ENCODE assay signal across 20 cellular contexts in genomic region chr20:37405351-37405897, GRCh38. TPM values are rescaled to one million over a fixed set of nuclear protein-coding genes. Genes with fewer than 3 reads are reported as not detected.
DNase-seq lines count a peak whose midpoint lies in the region; ATAC-seq, FAIRE-seq and TF ChIP-seq lines count a peak whose summit lies in the region.
"Had no signal": no experiment of that assay in that cellular context is flagged by ENCODE, and none has a peak within 500 bp of the region (broad histone marks: within the 10 kb centered on the region; RNA-seq: fewer than 3 reads in every experiment).

No MANE protein-coding gene starts in this region.

- H3K4me3 ChIP-seq in A549 = no peak overlapping the region
- H3K4me3 ChIP-seq in Caco-2 (ENCODE audit: low read depth, low read length) = no peak overlapping the region
- no peak overlapping the region for H3K4me3 ChIP-seq in naive thymus-derived CD4-positive, alpha-beta T cell (ENCODE audit: low read length)
- H3K4me3 ChIP-seq: ovary had no signal

- peak overlapping the region; percentile 75 for H3K4me2 ChIP-seq in A549

- peaks cover 10% of the 10 kb centered on the region; the same call in 1 of the 2 replicates for H3K36me3 ChIP-seq in Caco-2 (ENCODE audit: control insufficient read depth, insufficient read depth, low read length)
- H3K36me3 ChIP-seq in naive thymus-derived CD4-positive, alpha-beta T cell (ENCODE audit: control insufficient read depth in 2 of 3, insufficient read depth in 3 of 3, low read length in 3 of 3) = no peaks in the 10 kb centered on the region
- H3K36me3 ChIP-seq: ovary had no signal

- peaks cover 29% of the 10 kb centered on the region for H3K4me1 Mint-ChIP-seq in Caco-2 (ENCODE audit: low read depth, unreplicated experiment)
- peaks cover 12% of the 10 kb centered on the region for H3K4me1 Mint-ChIP-seq in activated T-helper 1 cell treated with anti-CD3 and anti-CD28 coated beads, Interleukin-12 subunit alpha, Interleukin-12 subunit beta, Interleukin-2, Interleukin-4 antibody, amounts not matched to agents 30 ng/mL and 10 ng/mL and 1 ng/mL, durations not matched to agents 14 hours and 24 hours and 36 hours (ENCODE audit: low read depth)
- H3K4me1 Mint-ChIP-seq in naive thymus-derived CD4-positive, alpha-beta T cell = peaks cover 5 to 19% (median 17%) of the 10 kb centered on the region in 7 donors

- no peak for FAIRE-seq in A549 (lab: Jason Lieb, UNC)

- intact Hi-C loops in Caco-2 (cut with micrococcal nuclease; ENCODE audit: unreplicated experiment) = no loop called here
- intact Hi-C loops in activated T-helper 1 cell treated with anti-CD3 and anti-CD28 coated beads, Interleukin-12 subunit alpha, Interleukin-12 subunit beta, Interleukin-2, Interleukin-4 antibody, amounts not matched to agents 30 ng/mL and 10 ng/mL and 1 ng/mL, durations not matched to agents 14 hours and 24 hours and 36 hours (cut with micrococcal nuclease) = loop anchor here (5.0 kb wide), 1 partner anchor 122 kb away; the partner anchor contains the start of gene BLCAP
- intact Hi-C loops in naive thymus-derived CD4-positive, alpha-beta T cell (cut with micrococcal nuclease) = no loop called here

- CTCF ChIA-PET in A549 (lab: Yijun Ruan, JAX) (interaction anchor here (1.7 kb wide), 1 partner anchor 21 kb away, joined by 3 read pairs; no protein-coding TSS in a partner anchor), Caco-2 (lab: Charles Lee) (interaction anchor here (0.9 kb wide), 1 partner anchor 9 kb away, joined by 3 read pairs; no protein-coding TSS in a partner anchor)
- CTCF ChIA-PET in naive thymus-derived CD4-positive, alpha-beta T cell (lab: Charles Lee) = no interaction called here

- no peak for TF ChIP-seq CTCF in A549 (IDR thresholded peaks at IDR 0.05)
- TF ChIP-seq CTCF in Caco-2 (IDR thresholded peaks at IDR 0.05; ENCODE audit: insufficient read depth in 1 of 2, low read depth in 1 of 2, low read length in 1 of 2, severe bottlenecking in 1 of 2, unreplicated experiment in 1 of 2) = no peak

- TF ChIP-seq POLR2A in A549 (IDR thresholded peaks at IDR 0.05; ENCODE audit: low read length) = no peak

- POLR2A ChIA-PET in A549 (lab: Yijun Ruan, JAX) (no interaction called here), Caco-2 (lab: Charles Lee) (no interaction called here)
- POLR2A ChIA-PET in naive thymus-derived CD4-positive, alpha-beta T cell (lab: Charles Lee) = no interaction called here

- 58% methylated on average over 11 of the region's 11 CpGs for WGBS in A549 (ENCODE audit: missing lambda C conversion rate)

- no peak overlapping the region; a peak in 1 of 6 replicates for H3K27ac ChIP-seq in A549
- no peak overlapping the region for H3K27ac ChIP-seq in naive thymus-derived CD4-positive, alpha-beta T cell (ENCODE audit: low read depth, low read length)
- H3K27ac ChIP-seq: ovary, thoracic aorta had no signal

- peaks cover 19% of the 10 kb centered on the region for H3K27me3 Mint-ChIP-seq in Caco-2 (ENCODE audit: insufficient read depth, unreplicated experiment)
- H3K27me3 Mint-ChIP-seq in activated T-helper 1 cell treated with anti-CD3 and anti-CD28 coated beads, Interleukin-12 subunit alpha, Interleukin-12 subunit beta, Interleukin-2, Interleukin-4 antibody, amounts not matched to agents 30 ng/mL and 10 ng/mL and 1 ng/mL, durations not matched to agents 14 hours and 24 hours and 36 hours (ENCODE audit: insufficient read depth) = peaks cover 22% of the 10 kb centered on the region
- H3K27me3 Mint-ChIP-seq in naive thymus-derived CD4-positive, alpha-beta T cell = peaks cover 28 to 46% (median 35%) of the 10 kb centered on the region in 5 donors

- peak overlapping the region; percentile 58 for H3K4me3 Mint-ChIP-seq in Caco-2 (ENCODE audit: unreplicated experiment)
- peak overlapping the region; percentile 58 for H3K4me3 Mint-ChIP-seq in activated T-helper 1 cell treated with anti-CD3 and anti-CD28 coated beads, Interleukin-12 subunit alpha, Interleukin-12 subunit beta, Interleukin-2, Interleukin-4 antibody, amounts not matched to agents 30 ng/mL and 10 ng/mL and 1 ng/mL, durations not matched to agents 14 hours and 24 hours and 36 hours
- H3K4me3 Mint-ChIP-seq in naive thymus-derived CD4-positive, alpha-beta T cell = peak overlapping the region in 9 of 10 donors; percentile 43 to 82 (median 71)

- no peak for TF ChIP-seq EP300 in A549 (IDR thresholded peaks at IDR 0.05)

- TF ChIP-seq RAD21 in A549 (conservative IDR thresholded peaks at IDR 0.05 in 1 of 2, IDR thresholded peaks at IDR 0.05 in 1 of 2) = no peak

- ATAC-seq in A549 (peak; percentile 3 to 8; a peak in 3 of 6 replicates), GM21526 (IDR thresholded peaks at IDR 0.05; ENCODE audit: low FRiP score, unreplicated experiment) (no peak)
- no peak for ATAC-seq in naive thymus-derived CD4-positive, alpha-beta T cell

- BruUV-seq in Caco-2 (replicated peaks; lab: Mats Ljungman, UMichigan) = no TSS peak

- no peaks in the 10 kb centered on the region for H3K9me3 Mint-ChIP-seq in Caco-2 (ENCODE audit: unreplicated experiment)
- no peaks in the 10 kb centered on the region for H3K9me3 Mint-ChIP-seq in activated T-helper 1 cell treated with anti-CD3 and anti-CD28 coated beads, Interleukin-12 subunit alpha, Interleukin-12 subunit beta, Interleukin-2, Interleukin-4 antibody, amounts not matched to agents 30 ng/mL and 10 ng/mL and 1 ng/mL, durations not matched to agents 14 hours and 24 hours and 36 hours
- H3K9me3 Mint-ChIP-seq in naive thymus-derived CD4-positive, alpha-beta T cell = no peaks in the 10 kb centered on the region
- H3K9me3 Mint-ChIP-seq: activated CD4-positive, alpha-beta memory T cell treated with anti-CD3 and anti-CD28 coated beads for 36 hours had no signal

- peaks cover 68% of the 10 kb centered on the region for H3K36me3 Mint-ChIP-seq in Caco-2 (ENCODE audit: insufficient read depth, unreplicated experiment)
- no peaks in the 10 kb centered on the region for H3K36me3 Mint-ChIP-seq in activated T-helper 1 cell treated with anti-CD3 and anti-CD28 coated beads, Interleukin-12 subunit alpha, Interleukin-12 subunit beta, Interleukin-2, Interleukin-4 antibody, amounts not matched to agents 30 ng/mL and 10 ng/mL and 1 ng/mL, durations not matched to agents 14 hours and 24 hours and 36 hours (ENCODE audit: low read depth)
- H3K36me3 Mint-ChIP-seq in naive thymus-derived CD4-positive, alpha-beta T cell = no peaks in the 10 kb centered on the region
- H3K36me3 Mint-ChIP-seq: activated CD4-positive, alpha-beta memory T cell treated with anti-CD3 and anti-CD28 coated beads for 36 hours had no signal

- H3K9me3 ChIP-seq in A549 (no peaks in the 10 kb centered on the region), Caco-2 (no peaks in the 10 kb centered on the region)
- H3K9me3 ChIP-seq in naive thymus-derived CD4-positive, alpha-beta T cell (ENCODE audit: control insufficient read depth in 2 of 3, low read length in 3 of 3) = no peaks in the 10 kb centered on the region
- H3K9me3 ChIP-seq: ovary, SK-N-SH, thoracic aorta had no signal

- H3K27ac Mint-ChIP-seq in Caco-2 (ENCODE audit: unreplicated experiment) = peak overlapping the region; percentile 63
- peak overlapping the region; percentile 16 for H3K27ac Mint-ChIP-seq in activated T-helper 1 cell treated with anti-CD3 and anti-CD28 coated beads, Interleukin-12 subunit alpha, Interleukin-12 subunit beta, Interleukin-2, Interleukin-4 antibody, amounts not matched to agents 30 ng/mL and 10 ng/mL and 1 ng/mL, durations not matched to agents 14 hours and 24 hours and 36 hours
- H3K27ac Mint-ChIP-seq in naive thymus-derived CD4-positive, alpha-beta T cell = peak overlapping the region in 1 of 9 donors; percentile 21
- H3K27ac Mint-ChIP-seq: activated CD4-positive, alpha-beta memory T cell treated with anti-CD3 and anti-CD28 coated beads for 36 hours had no signal

- peak; percentile 49 to 61 for DNase-seq in A549 (ENCODE audit: low read depth in 1 of 2, low spot score in 1 of 2)
- DNase-seq in Caco-2 = no peak
- no peak for DNase-seq in activated T-helper 1 cell treated with anti-CD3 and anti-CD28 coated beads, Interleukin-12 subunit alpha, Interleukin-12 subunit beta, Interleukin-2, Interleukin-4 antibody, amounts not matched to agents 30 ng/mL and 10 ng/mL and 1 ng/mL, durations not matched to agents 14 hours and 24 hours and 36 hours (ENCODE audit: low spot score)
- no peak for DNase-seq in naive thymus-derived CD4-positive, alpha-beta T cell
- DNase-seq in inferior parietal cortex (ENCODE audit: extremely low spot score) = no peak
- DNase-seq in activated gamma-delta T cell treated with Interleukin-2 at 50 U/mL for 16 hours = no peak
- DNase-seq in A172 (ENCODE audit: low spot score) = no peak
- DNase-seq: activated CD4-positive, alpha-beta memory T cell treated with anti-CD3 and anti-CD28 coated beads for 36 hours; activated T-cell treated with anti-CD3 and anti-CD28 coated beads, Interleukin-2, amount 50 U/mL, for 1 hour; AML-193; cerebellar nuclear complex; DMS 273 treated with DMSO at 0.1 percent for 48 hours; H7; midbrain; NCI-H82; ovary; stimulated activated CD4-positive, alpha-beta T cell treated with anti-CD3 and anti-CD28 coated beads, Interleukin-4, amount 100 ng/mL, for 24 hours had no signal

- H3K4me1 ChIP-seq in A549 (peaks cover 20% of the 10 kb centered on the region), Caco-2 (peaks cover 10% of the 10 kb centered on the region)
- H3K4me1 ChIP-seq in naive thymus-derived CD4-positive, alpha-beta T cell (ENCODE audit: control insufficient read depth in 2 of 2, insufficient read depth in 2 of 2, low read length in 2 of 2) = no peaks in the 10 kb centered on the region

- H3K27me3 ChIP-seq in Caco-2 (replicated peaks; ENCODE audit: control insufficient read depth, insufficient read depth, low read length) = no peaks in the 10 kb centered on the region
- no peaks in the 10 kb centered on the region for H3K27me3 ChIP-seq in naive thymus-derived CD4-positive, alpha-beta T cell (ENCODE audit: control insufficient read depth in 2 of 2, insufficient read depth in 2 of 2, low read length in 2 of 2)
- H3K27me3 ChIP-seq: ovary had no signal

TF ChIP-seq in A549, 52 proteins besides CTCF, POLR2A, EP300 and RAD21 (continues in another document):
- no peak for TF ChIP-seq PHF8 (IDR thresholded peaks at IDR 0.05; ENCODE audit: borderline replicate concordance, low read depth)

RNA-seq across cellular contexts. Expression of gene SRC, which starts 59.5 kb away (rescaled TPM):
- polyA plus RNA-seq in A549 (2011; rRNA removed) = 154 and 212 TPM in 2 replicates
- polyA plus RNA-seq in A549 (2012; cell fraction: cytosol; rRNA removed) = 122 and 170 TPM in 2 replicates
- 500 and 511 TPM in 2 replicates for polyA plus RNA-seq in A549 (2012; cell fraction: nucleus; rRNA removed)
- polyA plus RNA-seq in A549 (2017; fragmentation: RNase III; extraction: RNeasy Plus Mini Kit Qiagen cat#74134 plus additional on column Dnase treatment) = 133 to 139 TPM (median 134 TPM) in 3 replicates
- 278 and 313 TPM in 2 replicates for polyA minus RNA-seq in A549 (2011; rRNA and poly(A)+ RNA removed)
- total RNA-seq in Caco-2 (2022) = 197 and 222 TPM in 2 replicates
- 6.2 and 6.4 TPM in 2 replicates for total RNA-seq in activated T-helper 1 cell treated with anti-CD3 and anti-CD28 coated beads, Interleukin-12 subunit alpha, Interleukin-12 subunit beta, Interleukin-2, Interleukin-4 antibody, amounts not matched to agents 30 ng/mL and 10 ng/mL and 1 ng/mL, durations not matched to agents 14 hours and 24 hours and 36 hours
- 10 to 100 TPM in 1 of 5 experiments, 1 to 10 TPM in 4; 2.8 to 26.6 (median 4.4) TPM for total RNA-seq in naive thymus-derived CD4-positive, alpha-beta T cell
- under 1 TPM; 0.63 to 0.82 TPM for polyA plus RNA-seq in naive thymus-derived CD4-positive, alpha-beta T cell
- total RNA-seq in A172 (2014; rRNA removed; shearing (Covaris generic)) = 15.3 and 17.8 TPM in 2 replicates

Comparison
In these comparisons a context has a peak if more than half of its experiments do, and no peak if none do; other contexts are left out.
1. ATAC-seq: peak in A549 (2 of 2); none in naive thymus-derived CD4-positive, alpha-beta T cell (single experiment) and GM21526 (single experiment).
2. DNase-seq: peak in A549 (2 of 2); none in Caco-2 (0 of 2), activated T-helper 1 cell treated with anti-CD3 and anti-CD28 coated beads, Interleukin-12 subunit alpha, Interleukin-12 subunit beta, Interleukin-2, Interleukin-4 antibody, amounts not matched to agents 30 ng/mL and 10 ng/mL and 1 ng/mL, durations not matched to agents 14 hours and 24 hours and 36 hours (single experiment), naive thymus-derived CD4-positive, alpha-beta T cell (0 of 9), inferior parietal cortex (single experiment), activated gamma-delta T cell treated with Interleukin-2 at 50 U/mL for 16 hours (single experiment) and A172 (single experiment).
3. Peak in every context shown above with its lines, with median percentiles within 50 percentile points of each other: H3K4me3 Mint-ChIP-seq.